Comparison of ENCODE assay signal across 17 cellular contexts in genomic region chr1:215672482-215672881, GRCh38.
"Had no signal": no experiment of that assay in that cellular context is flagged by ENCODE, and none has a peak within 500 bp of the region (broad histone marks: within the 10 kb centered on the region; RNA-seq: fewer than 3 reads in every experiment).

No MANE protein-coding gene starts in this region.

- H3K4me3 Mint-ChIP-seq: activated B cell treated with CpG ODN at 0.5 μM for 24 hours; activated CD4-positive, alpha-beta memory T cell treated with anti-CD3 and anti-CD28 coated beads for 36 hours; activated naive CD8-positive, alpha-beta T cell treated with anti-CD3 and anti-CD28 coated beads for 36 hours; activated T-helper 1 cell treated with anti-CD3 and anti-CD28 coated beads, Interleukin-12 subunit alpha, Interleukin-12 subunit beta, Interleukin-2, Interleukin-4 antibody, amounts not matched to agents 30 ng/mL and 10 ng/mL and 1 ng/mL, durations not matched to agents 14 hours and 24 hours and 36 hours; naive thymus-derived CD4-positive, alpha-beta T cell had no signal

- H3K4me1 Mint-ChIP-seq: activated B cell treated with CpG ODN at 0.5 μM for 24 hours; activated naive CD8-positive, alpha-beta T cell treated with anti-CD3 and anti-CD28 coated beads for 36 hours; naive thymus-derived CD4-positive, alpha-beta T cell had no signal

- H3K27ac Mint-ChIP-seq: activated B cell treated with CpG ODN at 0.5 μM for 24 hours; activated CD4-positive, alpha-beta memory T cell treated with anti-CD3 and anti-CD28 coated beads for 36 hours; activated naive CD8-positive, alpha-beta T cell treated with anti-CD3 and anti-CD28 coated beads for 36 hours; activated T-helper 1 cell treated with anti-CD3 and anti-CD28 coated beads, Interleukin-12 subunit alpha, Interleukin-12 subunit beta, Interleukin-2, Interleukin-4 antibody, amounts not matched to agents 30 ng/mL and 10 ng/mL and 1 ng/mL, durations not matched to agents 14 hours and 24 hours and 36 hours; naive thymus-derived CD4-positive, alpha-beta T cell had no signal

- FAIRE-seq: pancreas had no signal

- H3K36me3 Mint-ChIP-seq: activated CD4-positive, alpha-beta memory T cell treated with anti-CD3 and anti-CD28 coated beads for 36 hours; activated naive CD8-positive, alpha-beta T cell treated with anti-CD3 and anti-CD28 coated beads for 36 hours; naive thymus-derived CD4-positive, alpha-beta T cell had no signal

- H3K4me3 ChIP-seq: body of pancreas, pancreas, thyroid gland had no signal

- H3K9me3 ChIP-seq: body of pancreas, pancreas, thyroid gland had no signal

- H3K36me3 ChIP-seq: pancreas, thyroid gland had no signal

- DNase-seq: activated B cell treated with CpG ODN at 0.5 μM for 24 hours; activated CD4-positive, alpha-beta memory T cell treated with anti-CD3 and anti-CD28 coated beads for 36 hours; activated CD4-positive, alpha-beta T cell treated with anti-CD3 and anti-CD28 coated beads for 4 hours; activated naive CD8-positive, alpha-beta T cell treated with anti-CD3 and anti-CD28 coated beads for 36 hours; activated T-cell treated with anti-CD3 and anti-CD28 coated beads for 4 hours; amygdala; body of pancreas; caudate nucleus; left ventricle myocardium superior; mesenchymal stem cell; naive thymus-derived CD4-positive, alpha-beta T cell; pancreas; stimulated activated naive CD4-positive, alpha-beta T cell; thyroid gland had no signal

- H3K4me1 ChIP-seq: body of pancreas, pancreas, thyroid gland had no signal

- H3K27me3 ChIP-seq: body of pancreas, pancreas, thyroid gland had no signal

- H3K9me3 Mint-ChIP-seq: activated B cell treated with CpG ODN at 0.5 μM for 24 hours; activated CD4-positive, alpha-beta memory T cell treated with anti-CD3 and anti-CD28 coated beads for 36 hours; activated T-helper 1 cell treated with anti-CD3 and anti-CD28 coated beads, Interleukin-12 subunit alpha, Interleukin-12 subunit beta, Interleukin-2, Interleukin-4 antibody, amounts not matched to agents 30 ng/mL and 10 ng/mL and 1 ng/mL, durations not matched to agents 14 hours and 24 hours and 36 hours had no signal

- H3K27ac ChIP-seq: body of pancreas, epithelial cell of prostate, pancreas, thyroid gland had no signal

- H3K27me3 Mint-ChIP-seq: activated B cell treated with CpG ODN at 0.5 μM for 24 hours; activated CD4-positive, alpha-beta memory T cell treated with anti-CD3 and anti-CD28 coated beads for 36 hours; activated naive CD8-positive, alpha-beta T cell treated with anti-CD3 and anti-CD28 coated beads for 36 hours had no signal

- ATAC-seq: body of pancreas; left ventricle myocardium superior; naive thymus-derived CD4-positive, alpha-beta T cell; pancreas; sciatic nerve had no signal
